Comparison of ENCODE assay signal across 8 cellular contexts in the genomic region with DNA sequence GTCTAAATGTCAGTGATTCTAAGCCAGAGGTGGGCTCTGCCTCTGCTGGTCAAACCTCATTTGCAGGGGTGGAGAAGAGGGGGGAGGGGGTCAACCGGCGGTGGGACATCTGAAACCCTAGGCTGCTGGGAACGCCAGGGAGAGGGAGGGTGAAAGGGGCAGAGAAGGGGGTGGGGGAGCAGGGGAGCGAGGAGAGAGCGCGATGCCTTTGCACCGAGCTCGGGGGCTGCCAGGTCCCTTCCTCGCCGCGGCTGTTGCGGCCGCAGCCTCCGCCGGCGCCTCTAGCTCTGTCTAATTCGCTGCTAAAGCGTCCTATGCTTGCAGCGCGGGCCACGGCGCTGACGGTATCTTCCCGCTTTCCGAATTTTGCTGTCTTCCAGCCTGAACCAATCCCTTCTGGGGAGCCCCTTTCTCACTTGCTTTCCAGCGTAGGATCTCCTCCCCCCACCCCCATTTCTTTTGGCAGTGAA. TPM values are rescaled to one million over a fixed set of nuclear protein-coding genes. Genes with fewer than 3 reads are reported as not detected.
DNase-seq lines count a peak whose midpoint lies in the region; ATAC-seq lines count a peak whose summit lies in the region.

A gene (minus strand): TSS at position 11 of the 470 bp plus-strand sequence. CDS start 738 bp downstream, outside the sequence.

- H3K4me1 Mint-ChIP-seq in T-helper 17 cell: no peaks in the 10 kb centered on the region

- no peaks in the 10 kb centered on the region for H3K9me3 ChIP-seq in GM23248 (ENCODE audit: low read depth)
- peaks cover 3% of the 10 kb centered on the region for H3K9me3 ChIP-seq in T-helper 17 cell (ENCODE audit: control insufficient read depth, low read length, poor library complexity, severe bottlenecking)

- H3K4me3 ChIP-seq in GM23248: peak within 1 kb of the TSS; percentile 60

- H3K9ac ChIP-seq in GM23248: no peak within 1 kb of the TSS

- 2 to 6% methylated on average over 17 to 26 of the region's 26 CpGs for WGBS in GM23248 (ENCODE audit: low coverage in 1 of 2, low lambda C conversion rate in 2 of 2, missing lambda C conversion rate in 2 of 2), 2 experiments

- peaks cover 21% of the 10 kb centered on the region for H3K27me3 Mint-ChIP-seq in T-helper 17 cell

- no peaks in the 10 kb centered on the region for H3K9me2 ChIP-seq in GM23248 (ENCODE audit: insufficient read depth)

- no peaks in the 10 kb centered on the region for H3F3A ChIP-seq in GM23248 (ENCODE audit: insufficient read depth)

- in situ Hi-C loops in GM23248 (cut with MboI): no loop called here

- intact Hi-C loops in sciatic nerve (cut with DNase I): no loop called here

- no peak within 1 kb of the TSS for H3K27ac ChIP-seq in GM23248

- no peaks in the 10 kb centered on the region for H3K79me2 ChIP-seq in GM23248 (ENCODE audit: insufficient read depth)

- H3K4me3 Mint-ChIP-seq in T-helper 17 cell: peak within 1 kb of the TSS; percentile 22

- no peaks in the 10 kb centered on the region for H3K36me3 ChIP-seq in GM23248 (ENCODE audit: low read depth)

- H2AFZ ChIP-seq in GM23248: peak within 1 kb of the TSS; percentile 66

- H3K27me3 ChIP-seq in GM23248 (replicated peaks; ENCODE audit: insufficient read depth): peaks cover 56% of the 10 kb centered on the region

- no peak within 1 kb of the TSS for H3K27ac Mint-ChIP-seq in T-helper 17 cell

- H3K36me3 Mint-ChIP-seq in T-helper 17 cell (ENCODE audit: low read depth): no peaks in the 10 kb centered on the region

- ATAC-seq in T-helper 17 cell (no peak), sciatic nerve (peak; percentile 83), GM18873 (IDR thresholded peaks at IDR 0.05; ENCODE audit: low FRiP score, unreplicated experiment) (no peak), GM21528 (IDR thresholded peaks at IDR 0.05; ENCODE audit: low FRiP score, unreplicated experiment) (no peak)

- peak within 1 kb of the TSS; percentile 56 for H3K4me2 ChIP-seq in GM23248 (ENCODE audit: unreplicated experiment)

- H4K20me1 ChIP-seq in GM23248 (ENCODE audit: insufficient read depth): no peaks in the 10 kb centered on the region

- peak; percentile 37 for DNase-seq in GM23248
- no peak for DNase-seq in T-helper 17 cell
- peak; percentile 45 for DNase-seq in iPS DF 19.7 (ENCODE audit: low read depth, low spot score)
- DNase-seq in sciatic nerve (ENCODE audit: low spot score): peak; percentile 69
- DNase-seq in HPDE6-E6E7 (ENCODE audit: extremely low spot score): no peak
- DNase-seq in NCI-H446 treated with DMSO at 0.1 percent for 48 hours (lab: John Stamatoyannopoulos, UW): no peak

- H3K4me1 ChIP-seq in GM23248 (ENCODE audit: insufficient read depth): no peaks in the 10 kb centered on the region

RNA-seq across cellular contexts. Expression of the gene that starts here (rescaled TPM):
- not detected in 2 replicates for total RNA-seq in GM23248 (2014; rRNA removed; shearing (Covaris generic))
- polyA plus RNA-seq in GM23248 (2016; fragmentation: Nextera tagmentation; extraction: Ambion mirVana): not detected in 2 replicates
- not detected for total RNA-seq in T-helper 17 cell
- 13.1 TPM for total RNA-seq in sciatic nerve

Comparison
In these comparisons a context has a peak if more than half of its experiments do, and no peak if none do; other contexts are left out.
1. RNA of the gene that starts here (total RNA-seq): 13.1 TPM in sciatic nerve (single experiment); not detected in GM23248 and not detected in T-helper 17 cell; every median in the first group is over 10 times any median in the second.
2. Peak in DNase-seq, H3K4me3 ChIP-seq and H3K4me2 ChIP-seq in GM23248; RNA of the gene not detected or under 1 TPM.
3. DNase-seq: peak in iPS DF 19.7 (single experiment) and sciatic nerve (single experiment); none in T-helper 17 cell (0 of 3), HPDE6-E6E7 (single experiment) and NCI-H446 treated with DMSO at 0.1 percent for 48 hours (single experiment).